9 cellular contexts compared by ENCODE assay signal in the genomic region with DNA sequence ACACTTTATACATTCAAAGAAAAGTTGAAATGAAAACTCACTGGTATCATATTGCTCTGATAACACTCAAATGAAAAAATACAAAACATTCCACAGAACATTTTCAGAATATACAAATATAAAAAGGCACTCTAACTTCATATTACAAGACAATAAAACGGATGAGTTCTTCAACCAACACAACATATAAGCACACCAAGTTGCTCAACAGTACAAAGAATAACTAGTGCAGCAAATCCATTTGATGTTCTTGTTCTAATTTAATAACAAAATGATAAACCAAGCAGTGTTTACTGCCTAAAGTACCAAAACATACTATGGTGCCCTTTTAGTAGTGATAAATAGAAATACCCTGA.
DNase-seq lines count a peak whose midpoint lies in the region; ATAC-seq, FAIRE-seq and TF ChIP-seq lines count a peak whose summit lies in the region.
"Had no signal": no experiment of that assay in that cellular context is flagged by ENCODE, and none has a peak within 500 bp of the region (broad histone marks: within the 10 kb centered on the region; RNA-seq: fewer than 3 reads in every experiment).

No MANE protein-coding gene starts in this region.

- H3K4me3 Mint-ChIP-seq in activated CD8-positive, alpha-beta T cell treated with anti-CD3 and anti-CD28 coated beads for 36 hours: no peak overlapping the region
- H3K4me3 Mint-ChIP-seq in activated CD8-positive, alpha-beta T cell treated with anti-CD3 and anti-CD28 coated beads, Interleukin-2, amount 10 ng/mL, durations not matched to agents 7 days and 5 days: no peak overlapping the region
- H3K4me3 Mint-ChIP-seq in stimulated activated effector memory CD8-positive, alpha-beta T cell treated with anti-CD3 and anti-CD28 coated beads, Interleukin-12 subunit alpha, Interleukin-12 subunit beta, amount 100 ng/mL, for 72 hours: peak overlapping the region; percentile 17

- no peak for TF ChIP-seq CTCF in activated CD8-positive, alpha-beta T cell treated with anti-CD3 and anti-CD28 coated beads for 36 hours (IDR thresholded peaks at IDR 0.05)
- no peak for TF ChIP-seq CTCF in fibroblast of pulmonary artery (IDR thresholded peaks at IDR 0.05; ENCODE audit: low read length, missing control alignments)

- peak overlapping the region; percentile 88 for H3K27ac Mint-ChIP-seq in activated CD8-positive, alpha-beta T cell treated with anti-CD3 and anti-CD28 coated beads for 36 hours
- H3K27ac Mint-ChIP-seq in activated CD8-positive, alpha-beta T cell treated with anti-CD3 and anti-CD28 coated beads, Interleukin-2, amount 10 ng/mL, durations not matched to agents 7 days and 5 days: no peak overlapping the region
- peak overlapping the region; percentile 79 for H3K27ac Mint-ChIP-seq in stimulated activated effector memory CD8-positive, alpha-beta T cell treated with anti-CD3 and anti-CD28 coated beads, Interleukin-12 subunit alpha, Interleukin-12 subunit beta, amount 100 ng/mL, for 72 hours

- DNase-seq in activated CD8-positive, alpha-beta T cell treated with anti-CD3 and anti-CD28 coated beads for 36 hours: no peak
- DNase-seq in activated CD8-positive, alpha-beta T cell treated with anti-CD3 and anti-CD28 coated beads, Interleukin-2, amount 10 ng/mL, durations not matched to agents 7 days and 5 days: no peak
- DNase-seq in RCC 7860 (ENCODE audit: low spot score): no peak
- peak; percentile 57 for DNase-seq in fibroblast of pulmonary artery (ENCODE audit: low read depth)
- DNase-seq in stimulated activated effector memory CD8-positive, alpha-beta T cell treated with anti-CD3 and anti-CD28 coated beads, Interleukin-12 subunit alpha, Interleukin-12 subunit beta, amount 100 ng/mL, for 72 hours (ENCODE audit: low spot score in 2 of 2): no peak
- DNase-seq in HuH-7 (ENCODE audit: low spot score): no peak

- no peaks in the 10 kb centered on the region for H3K27me3 Mint-ChIP-seq in activated CD8-positive, alpha-beta T cell treated with anti-CD3 and anti-CD28 coated beads for 36 hours
- H3K27me3 Mint-ChIP-seq in activated CD8-positive, alpha-beta T cell treated with anti-CD3 and anti-CD28 coated beads, Interleukin-2, amount 10 ng/mL, durations not matched to agents 7 days and 5 days (ENCODE audit: low read depth): no peaks in the 10 kb centered on the region

- ATAC-seq in activated CD8-positive, alpha-beta T cell treated with anti-CD3 and anti-CD28 coated beads for 36 hours: no peak
- ATAC-seq in activated CD8-positive, alpha-beta T cell treated with anti-CD3 and anti-CD28 coated beads, Interleukin-2, amount 10 ng/mL, durations not matched to agents 7 days and 5 days: no peak
- no peak for ATAC-seq in stimulated activated effector memory CD8-positive, alpha-beta T cell treated with anti-CD3 and anti-CD28 coated beads, Interleukin-12 subunit alpha, Interleukin-12 subunit beta, amount 100 ng/mL, for 72 hours
- ATAC-seq in GM19397 (IDR thresholded peaks at IDR 0.05; ENCODE audit: unreplicated experiment): no peak
- ATAC-seq in GM19035 (IDR thresholded peaks at IDR 0.05; ENCODE audit: unreplicated experiment): no peak

- H3K36me3 Mint-ChIP-seq in activated CD8-positive, alpha-beta T cell treated with anti-CD3 and anti-CD28 coated beads for 36 hours (ENCODE audit: low read depth): peaks cover 56% of the 10 kb centered on the region
- H3K36me3 Mint-ChIP-seq in activated CD8-positive, alpha-beta T cell treated with anti-CD3 and anti-CD28 coated beads, Interleukin-2, amount 10 ng/mL, durations not matched to agents 7 days and 5 days (ENCODE audit: low read depth): peaks cover 69% of the 10 kb centered on the region
- peaks cover 72% of the 10 kb centered on the region for H3K36me3 Mint-ChIP-seq in stimulated activated effector memory CD8-positive, alpha-beta T cell treated with anti-CD3 and anti-CD28 coated beads, Interleukin-12 subunit alpha, Interleukin-12 subunit beta, amount 100 ng/mL, for 72 hours

- intact Hi-C loops in activated CD8-positive, alpha-beta T cell treated with anti-CD3 and anti-CD28 coated beads for 36 hours (cut with micrococcal nuclease): loop anchor here (5.0 kb wide), 1 partner anchor 60 kb away; a partner anchor contains a TSS

- FAIRE-seq in RCC 7860 (lab: Jason Lieb, UNC): peak; percentile 23
- FAIRE-seq: colon had no signal

- H3K9me3 Mint-ChIP-seq in activated CD8-positive, alpha-beta T cell treated with anti-CD3 and anti-CD28 coated beads for 36 hours: peaks cover 8% of the 10 kb centered on the region
- no peaks in the 10 kb centered on the region for H3K9me3 Mint-ChIP-seq in activated CD8-positive, alpha-beta T cell treated with anti-CD3 and anti-CD28 coated beads, Interleukin-2, amount 10 ng/mL, durations not matched to agents 7 days and 5 days (ENCODE audit: insufficient read depth)
- H3K9me3 Mint-ChIP-seq in stimulated activated effector memory CD8-positive, alpha-beta T cell treated with anti-CD3 and anti-CD28 coated beads, Interleukin-12 subunit alpha, Interleukin-12 subunit beta, amount 100 ng/mL, for 72 hours: peaks cover 3% of the 10 kb centered on the region

- POLR2A ChIA-PET in activated CD8-positive, alpha-beta T cell treated with anti-CD3 and anti-CD28 coated beads for 36 hours (lab: Charles Lee): interaction anchor here (1.0 to 2.1 kb wide), 3 partner anchors 22 to 62 kb away, joined by 3 to 14 read pairs (median 5); a partner anchor contains a TSS
- POLR2A ChIA-PET in activated CD8-positive, alpha-beta T cell treated with anti-CD3 and anti-CD28 coated beads, Interleukin-2, amount 10 ng/mL, durations not matched to agents 7 days and 5 days (lab: Charles Lee): interaction anchor here (1.1 to 3.5 kb wide), 2 partner anchors 60 to 61 kb away, joined by 3 to 21 read pairs; no protein-coding TSS in a partner anchor

- peak overlapping the region; percentile 27 for H3K4me3 ChIP-seq in fibroblast of pulmonary artery (replicated peaks; ENCODE audit: low read depth, low read length)

- peaks cover 67% of the 10 kb centered on the region for H3K4me1 Mint-ChIP-seq in activated CD8-positive, alpha-beta T cell treated with anti-CD3 and anti-CD28 coated beads for 36 hours (ENCODE audit: low read depth)
- peaks cover 47% of the 10 kb centered on the region for H3K4me1 Mint-ChIP-seq in activated CD8-positive, alpha-beta T cell treated with anti-CD3 and anti-CD28 coated beads, Interleukin-2, amount 10 ng/mL, durations not matched to agents 7 days and 5 days (ENCODE audit: low read depth)
- H3K4me1 Mint-ChIP-seq in stimulated activated effector memory CD8-positive, alpha-beta T cell treated with anti-CD3 and anti-CD28 coated beads, Interleukin-12 subunit alpha, Interleukin-12 subunit beta, amount 100 ng/mL, for 72 hours: peaks cover 39% of the 10 kb centered on the region

- CTCF ChIA-PET in activated CD8-positive, alpha-beta T cell treated with anti-CD3 and anti-CD28 coated beads for 36 hours (lab: Charles Lee): interaction anchor here (3.2 kb wide), 1 partner anchor 126 kb away, joined by 8 read pairs; no protein-coding TSS in a partner anchor
- CTCF ChIA-PET in activated CD8-positive, alpha-beta T cell treated with anti-CD3 and anti-CD28 coated beads, Interleukin-2, amount 10 ng/mL, durations not matched to agents 7 days and 5 days (lab: Charles Lee): interaction anchor here (0.9 to 2.1 kb wide), 6 partner anchors 24 to 236 kb away, joined by 3 to 6 read pairs (median 4); no protein-coding TSS in a partner anchor
